1 cellular context compared by ENCODE assay signal in genomic region chr19:57613941-57614743, GRCh38.
A peak's percentile ranks its signal among the peaks of the same experiment; 100 is the strongest.
TF ChIP-seq lines count a peak whose summit lies in the region.

Gene ZNF134 (plus strand): TSS chr19:57614242. CDS start chr19:57619469, 5,227 bp downstream.

TF ChIP-seq in K562, 482 proteins besides CTCF, POLR2A, EP300 and RAD21 (continued from another document and continues in another):
- TF ChIP-seq ESRRB (CRISPR knock-in tag; IDR thresholded peaks at IDR 0.05; ENCODE audit: borderline replicate concordance) (no peak), FOS (IDR thresholded peaks at IDR 0.05; ENCODE audit: extremely low read depth, insufficient read length) (no peak), ASH1L (IDR thresholded peaks at IDR 0.05; ENCODE audit: borderline replicate concordance, low read depth, partially characterized antibody) (no peak), GTF2B (IDR thresholded peaks at IDR 0.05; ENCODE audit: extremely low read depth, insufficient read length) (no peak), MLX (CRISPR knock-in tag; conservative IDR thresholded peaks at IDR 0.05) (no peak), NCOA6 (IDR thresholded peaks at IDR 0.05) (no peak), ZNF384 (IDR thresholded peaks at IDR 0.05; ENCODE audit: low read depth, low read length) (no peak), CC2D1A (IDR thresholded peaks at IDR 0.05) (no peak), SMAD2 (IDR thresholded peaks at IDR 0.05; ENCODE audit: low read depth, low read length) (no peak), ATF1 (CRISPR knock-in tag; IDR thresholded peaks at IDR 0.05) (no peak), ATF1 (tag; IDR thresholded peaks at IDR 0.05) (peak; percentile 63; the same call in 1 of the 2 replicates), ZNF146 (CRISPR knock-in tag; IDR thresholded peaks at IDR 0.05; ENCODE audit: unreplicated experiment) (no peak), NEUROD1 (IDR thresholded peaks at IDR 0.05; ENCODE audit: borderline replicate concordance, low read depth, low read length, partially characterized antibody) (no peak), MTA1 (IDR thresholded peaks at IDR 0.05; ENCODE audit: borderline replicate concordance) (no peak), RB1 (IDR thresholded peaks at IDR 0.05; ENCODE audit: low read depth) (peak; percentile 48; the same call in 1 of the 2 replicates), TEAD1 (CRISPR knock-in tag; IDR thresholded peaks at IDR 0.05) (peak in 1 of 2 experiments; percentile 36; a peak in 1 of 4 replicates), PRDM10 (IDR thresholded peaks at IDR 0.05; ENCODE audit: partially characterized antibody) (peak; percentile 68), TRIM28 (IDR thresholded peaks at IDR 0.05) (no peak), AFF1 (IDR thresholded peaks at IDR 0.05; ENCODE audit: low read depth in 1 of 2, partially characterized antibody in 2 of 2) (peak in 1 of 2 experiments; percentile 89), MCM3 (IDR thresholded peaks at IDR 0.05) (no peak), CGGBP1 (CRISPR knock-in tag; IDR thresholded peaks at IDR 0.05) (no peak), HDAC6 (IDR thresholded peaks at IDR 0.05; ENCODE audit: low read depth, low read length) (no peak), ETV5 (CRISPR knock-in tag; IDR thresholded peaks at IDR 0.05; ENCODE audit: low read depth) (no peak), CBX2 (IDR thresholded peaks at IDR 0.05; ENCODE audit: insufficient read depth, low read length, poor library complexity, severe bottlenecking) (no peak), ZNF23 (CRISPR knock-in tag; IDR thresholded peaks at IDR 0.05) (no peak), BACH1 (tag; IDR thresholded peaks at IDR 0.05) (no peak), ZNF3 (CRISPR knock-in tag; IDR thresholded peaks at IDR 0.05) (no peak), TARDBP (IDR thresholded peaks at IDR 0.05) (no peak), TFAP4 (CRISPR knock-in tag; IDR thresholded peaks at IDR 0.05; ENCODE audit: borderline replicate concordance) (peak; percentile 51; the same call in 1 of the 2 replicates), ELF1 (tag; IDR thresholded peaks at IDR 0.05) (peak; percentile 21; the same call in 1 of the 2 replicates), DDX20 (tag; IDR thresholded peaks at IDR 0.05; ENCODE audit: low read depth) (no peak), E2F1 (CRISPR knock-in tag; IDR thresholded peaks at IDR 0.05) (no peak), FOXM1 (IDR thresholded peaks at IDR 0.05; ENCODE audit: low read depth) (no peak), FOXM1 (CRISPR knock-in tag; IDR thresholded peaks at IDR 0.05; ENCODE audit: low read depth) (no peak), RBFOX2 (IDR thresholded peaks at IDR 0.05; ENCODE audit: low read depth, low read length) (peak; percentile 89), GTF2A2 (tag; IDR thresholded peaks at IDR 0.05) (no peak), ZNF75A (CRISPR knock-in tag; IDR thresholded peaks at IDR 0.05) (no peak), FOXJ3 (CRISPR knock-in tag; IDR thresholded peaks at IDR 0.05) (no peak), TEAD4 (IDR thresholded peaks at IDR 0.05; ENCODE audit: low read length) (no peak), TEAD4 (CRISPR knock-in tag; IDR thresholded peaks at IDR 0.05; ENCODE audit: borderline replicate concordance) (no peak), E2F4 (CRISPR knock-in tag; IDR thresholded peaks at IDR 0.05; ENCODE audit: low read depth) (no peak), ELK3 (CRISPR knock-in tag; IDR thresholded peaks at IDR 0.05) (no peak), ZNF57 (CRISPR knock-in tag; IDR thresholded peaks at IDR 0.05) (no peak), BRD9 (IDR thresholded peaks at IDR 0.05; ENCODE audit: low read depth, partially characterized antibody) (no peak), PCBP1 (IDR thresholded peaks at IDR 0.05; ENCODE audit: low read depth, low read length, poor library complexity, severe bottlenecking) (no peak), ZNF398 (CRISPR knock-in tag; IDR thresholded peaks at IDR 0.05) (no peak), MAFK (IDR thresholded peaks at IDR 0.05; ENCODE audit: low read length) (no peak), ATF4 (CRISPR knock-in tag; IDR thresholded peaks at IDR 0.05) (no peak), TGIF2 (CRISPR knock-in tag; IDR thresholded peaks at IDR 0.05) (peak; percentile 79; the same call in 1 of the 2 replicates), EHMT2 (IDR thresholded peaks at IDR 0.05) (no peak), NCOR1 (IDR thresholded peaks at IDR 0.05) (no peak), NFRKB (IDR thresholded peaks at IDR 0.05; ENCODE audit: low read depth) (peak; percentile 81; the same call in 1 of the 2 replicates), RFX7 (CRISPR knock-in tag; IDR thresholded peaks at IDR 0.05) (no peak), ZSCAN32 (CRISPR knock-in tag; IDR thresholded peaks at IDR 0.05) (no peak), LEF1 (IDR thresholded peaks at IDR 0.05) (no peak)
